ENCODE assay signal across 8 cellular contexts in the genomic region with DNA sequence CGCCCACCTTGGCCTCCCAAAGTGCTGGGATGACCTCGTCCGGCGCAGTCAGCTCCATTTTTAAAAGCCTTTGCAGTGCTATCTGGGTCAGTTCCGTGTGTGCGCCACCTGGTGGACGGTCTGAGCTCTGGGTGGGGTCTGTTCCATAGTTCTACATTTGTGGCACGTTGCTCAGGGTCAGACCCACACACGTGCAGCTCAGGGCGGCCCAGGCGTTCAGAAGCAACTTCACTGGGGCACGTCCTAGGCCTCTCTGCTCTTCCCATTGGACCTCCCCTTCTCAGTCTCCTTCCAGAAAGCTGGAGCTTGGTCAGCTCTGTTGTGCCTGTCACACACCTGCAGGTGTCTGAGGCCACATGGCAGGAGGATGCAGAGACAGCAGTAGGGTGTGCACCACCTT.
DNase-seq lines count a peak whose midpoint lies in the region; ATAC-seq, FAIRE-seq and TF ChIP-seq lines count a peak whose summit lies in the region.

No MANE protein-coding gene starts in this region.

- H3K4me1 Mint-ChIP-seq in activated CD4-positive, alpha-beta memory T cell treated with anti-CD3 and anti-CD28 coated beads for 36 hours (ENCODE audit: low read depth): peaks cover 44% of the 10 kb centered on the region
- peaks cover 5% of the 10 kb centered on the region for H3K4me1 Mint-ChIP-seq in nephron progenitor cell

- no peak for ATAC-seq in GM21447 (IDR thresholded peaks at IDR 0.05; ENCODE audit: unreplicated experiment)

- H3K9me3 Mint-ChIP-seq in activated CD4-positive, alpha-beta memory T cell treated with anti-CD3 and anti-CD28 coated beads for 36 hours: peaks cover 24% of the 10 kb centered on the region
- H3K9me3 Mint-ChIP-seq in nephron progenitor cell: peaks cover 47% of the 10 kb centered on the region

- no peaks in the 10 kb centered on the region for H3K27me3 Mint-ChIP-seq in activated CD4-positive, alpha-beta memory T cell treated with anti-CD3 and anti-CD28 coated beads for 36 hours
- peaks cover 26% of the 10 kb centered on the region for H3K27me3 Mint-ChIP-seq in nephron progenitor cell (ENCODE audit: low read depth, poor library complexity)

- H3K27ac Mint-ChIP-seq in activated CD4-positive, alpha-beta memory T cell treated with anti-CD3 and anti-CD28 coated beads for 36 hours: no peak overlapping the region
- H3K27ac Mint-ChIP-seq in nephron progenitor cell: no peak overlapping the region

- POLR2A ChIA-PET in activated CD4-positive, alpha-beta memory T cell treated with anti-CD3 and anti-CD28 coated beads for 36 hours (lab: Charles Lee): no interaction called here

- no peak overlapping the region for H3K4me3 Mint-ChIP-seq in activated CD4-positive, alpha-beta memory T cell treated with anti-CD3 and anti-CD28 coated beads for 36 hours
- H3K4me3 Mint-ChIP-seq in nephron progenitor cell: no peak overlapping the region

- DNase-seq in DMS 273 (lab: John Stamatoyannopoulos, UW; ENCODE audit: unreplicated experiment) (peak; percentile 62), DMS 273 treated with DMSO at 0.1 percent for 48 hours (lab: John Stamatoyannopoulos, UW) (no peak), HUDEP-2 (lab: John Stamatoyannopoulos, UW; ENCODE audit: unreplicated experiment in 76 of 76) (peak in 41 of 76 experiments; percentile 3 to 47 (median 20)), nephron progenitor cell (peak; percentile 38), GM19239 (ENCODE audit: insufficient read length, low spot score) (no peak), NCI-H146 (lab: John Stamatoyannopoulos, UW) (no peak)
- DNase-seq in activated CD4-positive, alpha-beta memory T cell treated with anti-CD3 and anti-CD28 coated beads for 36 hours: peak; percentile 45

- intact Hi-C loops in activated CD4-positive, alpha-beta memory T cell treated with anti-CD3 and anti-CD28 coated beads for 36 hours (cut with micrococcal nuclease): no loop called here

- peaks cover 20% of the 10 kb centered on the region for H3K36me3 Mint-ChIP-seq in activated CD4-positive, alpha-beta memory T cell treated with anti-CD3 and anti-CD28 coated beads for 36 hours
- H3K36me3 Mint-ChIP-seq in nephron progenitor cell (ENCODE audit: low read depth): peaks cover 15% of the 10 kb centered on the region

- no peak for FAIRE-seq in GM19239 (lab: Jason Lieb, UNC)

- TF ChIP-seq CTCF in nephron progenitor cell (IDR thresholded peaks at IDR 0.05): peak; percentile 20

- CTCF ChIA-PET in activated CD4-positive, alpha-beta memory T cell treated with anti-CD3 and anti-CD28 coated beads for 36 hours (lab: Charles Lee): interaction anchor here (0.6 to 1.5 kb wide), 13 partner anchors 9 to 528 kb away, joined by 3 to 9 read pairs (median 5); no protein-coding TSS in a partner anchor

Comparison
In these comparisons a context has a peak if more than half of its experiments do, and no peak if none do; other contexts are left out.
1. DNase-seq: peak in DMS 273 (single experiment), HUDEP-2 (41 of 76), activated CD4-positive, alpha-beta memory T cell treated with anti-CD3 and anti-CD28 coated beads for 36 hours (single experiment) and nephron progenitor cell (single experiment); none in DMS 273 treated with DMSO at 0.1 percent for 48 hours (single experiment), GM19239 (single experiment) and NCI-H146 (single experiment).